8 cellular contexts compared by ENCODE assay signal in genomic region chr4:81069706-81070331, GRCh38. TPM values are rescaled to one million over a fixed set of nuclear protein-coding genes. Genes with fewer than 3 reads are reported as not detected.
DNase-seq lines count a peak whose midpoint lies in the region; ATAC-seq and TF ChIP-seq lines count a peak whose summit lies in the region.

No MANE protein-coding gene starts in this region.

- H3K27ac ChIP-seq in caudate nucleus (ENCODE audit: low read depth, low read length): no peak overlapping the region

- H3K9me3 Mint-ChIP-seq in WTC11: no peaks in the 10 kb centered on the region

- no peak overlapping the region for H3K4me3 Mint-ChIP-seq in WTC11

- DNase-seq in C1 segment of cervical spinal cord (lab: John Stamatoyannopoulos, UW) (peak in 10 of 14 donors; percentile 5 to 54 (median 24)), NCI-H2196 (lab: John Stamatoyannopoulos, UW; ENCODE audit: unreplicated experiment) (peak; percentile 63), WTC11 (ENCODE audit: low spot score) (peak; percentile 74), caudate nucleus (lab: John Stamatoyannopoulos, UW) (peak in 54 of 61 donors; percentile 1 to 90 (median 36)), kidney glomerular epithelial cell (lab: John Stamatoyannopoulos, UW) (peak; percentile 57)
- peak; percentile 47 to 50 for DNase-seq in stimulated activated CD4-positive, alpha-beta T cell treated with anti-CD3 and anti-CD28 coated beads, Interleukin-2, amount 100 ng/mL, for 48 hours

- POLR2A ChIA-PET in WTC11 (lab: Charles Lee): interaction anchor here (1.1 to 1.4 kb wide), 2 partner anchors 282 to 309 kb away, joined by 3 read pairs; no protein-coding TSS in a partner anchor

- H3K27me3 Mint-ChIP-seq in WTC11 (ENCODE audit: low read depth): no peaks in the 10 kb centered on the region

- no peaks in the 10 kb centered on the region; the same call in 1 of the 2 replicates for H3K4me1 Mint-ChIP-seq in WTC11

- peak; percentile 99 for ATAC-seq in GM19035 (IDR thresholded peaks at IDR 0.05; ENCODE audit: unreplicated experiment)
- ATAC-seq in HG03175 (IDR thresholded peaks at IDR 0.05; ENCODE audit: unreplicated experiment): peak; percentile 97
- peak; percentile 99 for ATAC-seq in WTC11

- H3K36me3 Mint-ChIP-seq in WTC11: no peaks in the 10 kb centered on the region

- TF ChIP-seq CTCF in WTC11 (IDR thresholded peaks at IDR 0.05): peak; percentile 83

- no peak overlapping the region for H3K27ac Mint-ChIP-seq in WTC11

- CTCF ChIA-PET in WTC11 (lab: Charles Lee): interaction anchor here (0.5 to 3.2 kb wide), 24 partner anchors 8 to 707 kb away, joined by 3 to 52 read pairs (median 4); partner anchors contain the start of genes BMP3 and PRKG2

TF ChIP-seq in WTC11, 78 proteins besides CTCF, POLR2A, EP300 and RAD21:
- no peak for TF ChIP-seq ELF4 (CRISPR knock-in tag; IDR thresholded peaks at IDR 0.05; ENCODE audit: low read depth)
- TF ChIP-seq NR2C2 (CRISPR knock-in tag; IDR thresholded peaks at IDR 0.05): no peak
- TF ChIP-seq SP1 (CRISPR knock-in tag; conservative IDR thresholded peaks at IDR 0.05): 0 out of 2 replicates have a peak, but pooled peaks have one; percentile 43
- no peak for TF ChIP-seq ZBTB43 (CRISPR knock-in tag; IDR thresholded peaks at IDR 0.05)
- TF ChIP-seq ZNF317 (CRISPR knock-in tag; IDR thresholded peaks at IDR 0.05; ENCODE audit: borderline replicate concordance, low read depth): no peak

RNA-seq across cellular contexts. Expression of gene BMP3, which starts 39.3 kb away (rescaled TPM):
- 0.53 to 0.55 TPM (median 0.55 TPM) in 3 replicates for total RNA-seq in WTC11 (2021)

Comparison
In these comparisons a context has a peak if more than half of its experiments do, and no peak if none do; other contexts are left out.
1. DNase-seq: peak in every context shown above with its lines; median percentile 74 in WTC11; 63 in NCI-H2196; 57 in kidney glomerular epithelial cell; 48 in stimulated activated CD4-positive, alpha-beta T cell treated with anti-CD3 and anti-CD28 coated beads, Interleukin-2, amount 100 ng/mL, for 48 hours; 36 in caudate nucleus; 24 in C1 segment of cervical spinal cord.